10 cellular contexts compared by ENCODE assay signal in the genomic region with DNA sequence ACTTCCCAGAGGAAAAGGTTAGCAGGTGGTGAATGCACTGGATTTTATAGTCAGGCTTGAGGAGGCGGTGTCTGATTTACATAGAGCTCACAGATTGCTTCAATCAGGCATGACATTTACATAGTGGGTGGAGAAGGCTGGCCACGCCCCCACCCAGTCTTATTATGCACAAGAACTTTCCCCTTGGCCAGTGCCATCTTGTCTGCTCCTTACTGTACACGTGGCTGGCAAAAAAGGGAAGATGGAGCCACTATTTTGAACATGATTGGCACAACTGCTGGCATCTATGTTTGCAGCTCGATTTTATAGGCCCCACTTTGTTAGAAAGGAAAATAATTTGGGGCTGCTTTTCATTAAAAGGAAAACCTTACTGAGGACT. TPM values are rescaled to one million over a fixed set of nuclear protein-coding genes. Genes with fewer than 3 reads are reported as not detected.
A peak's percentile ranks its signal among the peaks of the same experiment; 100 is the strongest.
DNase-seq lines count a peak whose midpoint lies in the region; ATAC-seq and TF ChIP-seq lines count a peak whose summit lies in the region.
"Had no signal": no experiment of that assay in that cellular context is flagged by ENCODE, and none has a peak within 500 bp of the region (broad histone marks: within the 10 kb centered on the region; RNA-seq: fewer than 3 reads in every experiment).

No MANE protein-coding gene starts in this region.

- intact Hi-C loops in PC-9 (cut with micrococcal nuclease; ENCODE audit: unreplicated experiment), result no loop called here
- intact Hi-C loops in activated T-helper 2 cell treated with anti-CD3 and anti-CD28 coated beads, Interferon-gamma antibody, Interleukin-2, Interleukin-4, amounts not matched to agents 10 μg/mL and 5 μg/mL and 100 μg/mL, durations not matched to agents 14 hours and 24 hours and 36 hours (cut with micrococcal nuclease), result no loop called here

- H2AFZ ChIP-seq in PC-9, result no peak overlapping the region

- H3K9me3 ChIP-seq in PC-9 (ENCODE audit: insufficient read depth, low read depth), result no peaks in the 10 kb centered on the region

- no peak overlapping the region for H3K27ac ChIP-seq in PC-9
- H3K27ac ChIP-seq: spleen had no signal

- H3K79me2 ChIP-seq in PC-9 (ENCODE audit: low read depth), result no peaks in the 10 kb centered on the region

- no peaks in the 10 kb centered on the region for H3K27me3 ChIP-seq in PC-9 (ENCODE audit: insufficient read depth, low read depth)
- H3K27me3 ChIP-seq: spleen had no signal

- no TSS peak for BruUV-seq in PC-9 (replicated peaks; lab: Mats Ljungman, UMichigan)

- POLR2A ChIA-PET in PC-9 (lab: Charles Lee; ENCODE audit: unreplicated experiment) (interaction anchor here (0.6 kb wide), 1 partner anchor 10 kb away, joined by 4 read pairs; no protein-coding TSS in a partner anchor), GM10248 (lab: Yijun Ruan, JAX) (interaction anchor here (0.7 to 1.4 kb wide), 4 partner anchors 8 to 82 kb away, joined by 3 to 4 read pairs (median 3); partner anchors contain the start of gene LGMN)

- peaks cover 15% of the 10 kb centered on the region for H3K9me3 Mint-ChIP-seq in activated T-helper 2 cell treated with anti-CD3 and anti-CD28 coated beads, Interferon-gamma antibody, Interleukin-2, Interleukin-4, amounts not matched to agents 10 μg/mL and 5 μg/mL and 100 μg/mL, durations not matched to agents 14 hours and 24 hours and 36 hours

- peaks cover 7% of the 10 kb centered on the region for H3K36me3 Mint-ChIP-seq in activated T-helper 2 cell treated with anti-CD3 and anti-CD28 coated beads, Interferon-gamma antibody, Interleukin-2, Interleukin-4, amounts not matched to agents 10 μg/mL and 5 μg/mL and 100 μg/mL, durations not matched to agents 14 hours and 24 hours and 36 hours (ENCODE audit: low read depth)

- no peaks in the 10 kb centered on the region for H3K36me3 ChIP-seq in PC-9 (ENCODE audit: low read depth)
- H3K36me3 ChIP-seq: spleen had no signal

- H3K4me3 ChIP-seq in PC-9 (no peak overlapping the region), fibroblast of villous mesenchyme (ENCODE audit: low read depth, low read length) (no peak overlapping the region)
- H3K4me3 ChIP-seq: spleen had no signal

- peaks cover 22% of the 10 kb centered on the region for H3K4me1 Mint-ChIP-seq in activated T-helper 2 cell treated with anti-CD3 and anti-CD28 coated beads, Interferon-gamma antibody, Interleukin-2, Interleukin-4, amounts not matched to agents 10 μg/mL and 5 μg/mL and 100 μg/mL, durations not matched to agents 14 hours and 24 hours and 36 hours (ENCODE audit: low read depth)

- TF ChIP-seq CTCF in PC-9 (conservative IDR thresholded peaks at IDR 0.05) (no peak), fibroblast of villous mesenchyme (IDR thresholded peaks at IDR 0.05; ENCODE audit: insufficient read depth, low read depth, low read length) (no peak), GM10248 (IDR thresholded peaks at IDR 0.05; ENCODE audit: control extremely low read depth, extremely low read depth, low read depth, missing control alignments) (no peak)

- peaks cover 38% of the 10 kb centered on the region for H3K27me3 Mint-ChIP-seq in activated T-helper 2 cell treated with anti-CD3 and anti-CD28 coated beads, Interferon-gamma antibody, Interleukin-2, Interleukin-4, amounts not matched to agents 10 μg/mL and 5 μg/mL and 100 μg/mL, durations not matched to agents 14 hours and 24 hours and 36 hours (ENCODE audit: low read depth)

- no peak overlapping the region for H3K4me2 ChIP-seq in PC-9

- no peak overlapping the region for H3K4me3 Mint-ChIP-seq in activated T-helper 2 cell treated with anti-CD3 and anti-CD28 coated beads, Interferon-gamma antibody, Interleukin-2, Interleukin-4, amounts not matched to agents 10 μg/mL and 5 μg/mL and 100 μg/mL, durations not matched to agents 14 hours and 24 hours and 36 hours (ENCODE audit: low read depth)
- H3K4me3 Mint-ChIP-seq: IgD-negative memory B cell had no signal

- peaks cover 6% of the 10 kb centered on the region; the same call in 1 of the 2 replicates for H3K4me1 ChIP-seq in PC-9 (replicated peaks; ENCODE audit: insufficient read depth)

- no peaks in the 10 kb centered on the region for H3F3A ChIP-seq in PC-9 (ENCODE audit: insufficient read depth, low read depth)

- DNase-seq in EH (ENCODE audit: low read depth) (peak; percentile 64), HK-2 (ENCODE audit: unreplicated experiment) (peak; percentile 54), PC-9 (peak; percentile 37 to 46), fibroblast of villous mesenchyme (ENCODE audit: low read depth) (peak; percentile 59), GM10248 (ENCODE audit: extremely low spot score) (no peak)
- DNase-seq in activated T-helper 2 cell treated with anti-CD3 and anti-CD28 coated beads, Interferon-gamma antibody, Interleukin-2, Interleukin-4, amounts not matched to agents 10 μg/mL and 5 μg/mL and 100 μg/mL, durations not matched to agents 14 hours and 24 hours and 36 hours (ENCODE audit: low spot score), result no peak
- DNase-seq: spleen had no signal

- H3K27ac Mint-ChIP-seq in activated T-helper 2 cell treated with anti-CD3 and anti-CD28 coated beads, Interferon-gamma antibody, Interleukin-2, Interleukin-4, amounts not matched to agents 10 μg/mL and 5 μg/mL and 100 μg/mL, durations not matched to agents 14 hours and 24 hours and 36 hours, result no peak overlapping the region
- H3K27ac Mint-ChIP-seq: IgD-negative memory B cell had no signal

- ATAC-seq in HG03196 (IDR thresholded peaks at IDR 0.05; ENCODE audit: unreplicated experiment) (no peak), GM18870 (IDR thresholded peaks at IDR 0.05; ENCODE audit: unreplicated experiment) (no peak)

- no peaks in the 10 kb centered on the region for H4K20me1 ChIP-seq in PC-9 (ENCODE audit: insufficient read depth)

- CTCF ChIA-PET in PC-9 (lab: Charles Lee), result interaction anchor here (0.6 kb wide), 1 partner anchor 80 kb away, joined by 3 read pairs; no protein-coding TSS in a partner anchor
- CTCF ChIA-PET in GM10248 (lab: Yijun Ruan, JAX), result interaction anchor here (1.1 to 2.0 kb wide), 2 partner anchors 9 to 11 kb away, joined by 3 to 11 read pairs; partner anchors contain the start of gene LGMN

- no peaks in the 10 kb centered on the region for H3K9me2 ChIP-seq in PC-9 (ENCODE audit: insufficient read depth)

RNA-seq across cellular contexts. Expression of gene LGMN, which starts 10.9 kb away (rescaled TPM):
- total RNA-seq in PC-9 (2021) (48.8 and 50.8 TPM in 2 replicates), fibroblast of villous mesenchyme (41.5 and 45.7 TPM in 2 replicates)
- 1.1 and 1.3 TPM in 2 replicates for total RNA-seq in activated T-helper 2 cell treated with anti-CD3 and anti-CD28 coated beads, Interferon-gamma antibody, Interleukin-2, Interleukin-4, amounts not matched to agents 10 μg/mL and 5 μg/mL and 100 μg/mL, durations not matched to agents 14 hours and 24 hours and 36 hours

RNA-seq across cellular contexts. Expression of gene GOLGA5, which starts 34.8 kb away (rescaled TPM):
- 17.2 and 22.6 TPM in 2 replicates for total RNA-seq in PC-9 (2021)
- total RNA-seq in fibroblast of villous mesenchyme, result 64.7 and 77.7 TPM in 2 replicates
- 22.5 and 23.4 TPM in 2 replicates for total RNA-seq in activated T-helper 2 cell treated with anti-CD3 and anti-CD28 coated beads, Interferon-gamma antibody, Interleukin-2, Interleukin-4, amounts not matched to agents 10 μg/mL and 5 μg/mL and 100 μg/mL, durations not matched to agents 14 hours and 24 hours and 36 hours

Comparison
In these comparisons a context has a peak if more than half of its experiments do, and no peak if none do; other contexts are left out.
1. DNase-seq: peak in EH (single experiment), HK-2 (single experiment), PC-9 (2 of 2) and fibroblast of villous mesenchyme (single experiment); none in GM10248 (single experiment) and activated T-helper 2 cell treated with anti-CD3 and anti-CD28 coated beads, Interferon-gamma antibody, Interleukin-2, Interleukin-4, amounts not matched to agents 10 μg/mL and 5 μg/mL and 100 μg/mL, durations not matched to agents 14 hours and 24 hours and 36 hours (single experiment).
2. RNA of gene LGMN, which starts 10.9 kb away (total RNA-seq): 48.8 to 50.8 TPM in PC-9 and 41.5 to 45.7 TPM in fibroblast of villous mesenchyme; 1.1 to 1.3 TPM in activated T-helper 2 cell treated with anti-CD3 and anti-CD28 coated beads, Interferon-gamma antibody, Interleukin-2, Interleukin-4, amounts not matched to agents 10 μg/mL and 5 μg/mL and 100 μg/mL, durations not matched to agents 14 hours and 24 hours and 36 hours; every median in the first group is over 10 times any median in the second.